In genomic region chr4:17867259-17867658, GRCh38 we compare ENCODE assay signal across 22 cellular contexts. TPM values are rescaled to one million over a fixed set of nuclear protein-coding genes. Genes with fewer than 3 reads are reported as not detected.
DNase-seq lines count a peak whose midpoint lies in the region; ATAC-seq, FAIRE-seq and TF ChIP-seq lines count a peak whose summit lies in the region.
"Had no signal": no experiment of that assay in that cellular context is flagged by ENCODE, and none has a peak within 500 bp of the region (broad histone marks: within the 10 kb centered on the region; RNA-seq: fewer than 3 reads in every experiment).

No MANE protein-coding gene starts in this region.

- no peaks in the 10 kb centered on the region for H3K79me2 ChIP-seq in K562 (ENCODE audit: control insufficient read depth, insufficient read depth, low read length)
- H3K79me2 ChIP-seq in mesendoderm (ENCODE audit: control insufficient read depth, insufficient read depth, low read length): no peaks in the 10 kb centered on the region

- no peaks in the 10 kb centered on the region for H3K79me1 ChIP-seq in mesendoderm (ENCODE audit: low read length)

- no peak for TF ChIP-seq POLR2A in K562 (conservative IDR thresholded peaks at IDR 0.05)

- H3K9me1 ChIP-seq in K562 (ENCODE audit: control insufficient read depth, insufficient read depth, low read length): no peaks in the 10 kb centered on the region

- no peak overlapping the region for H2BK5ac ChIP-seq in mesendoderm (ENCODE audit: low read length)

- TF ChIP-seq CTCF in VCaP (conservative IDR thresholded peaks at IDR 0.05) (no peak), K562 (IDR thresholded peaks at IDR 0.05 in 2 of 3, conservative IDR thresholded peaks at IDR 0.05 in 1 of 3; ENCODE audit: insufficient read depth in 2 of 3, low read depth in 1 of 3, low read length in 3 of 3) (no peak)

- no peak overlapping the region for H3K56ac ChIP-seq in mesendoderm (ENCODE audit: low read length)

- no peak overlapping the region for H3K4me3 ChIP-seq in K562
- no peak overlapping the region for H3K4me3 ChIP-seq in mesendoderm (ENCODE audit: low read length)
- no peak overlapping the region for H3K4me3 ChIP-seq in small intestine (ENCODE audit: low read depth in 1 of 2, low read length in 2 of 2)
- H3K4me3 ChIP-seq: BLaER1 treated with 17β-estradiol and CSF1 and Interleukin-3, amounts not matched to agents 10 nM and 100 nM had no signal

- BruUV-seq in K562 (replicated peaks; lab: Mats Ljungman, UMichigan): no TSS peak

- peak overlapping the region; percentile 66 for H3K27ac ChIP-seq in VCaP
- H3K27ac ChIP-seq in K562 (ENCODE audit: extremely low read depth, low read depth, low read length): no peak overlapping the region
- H3K27ac ChIP-seq in mesendoderm (ENCODE audit: low read depth, low read length): no peak overlapping the region
- no peak overlapping the region for H3K27ac ChIP-seq in small intestine (ENCODE audit: low read depth in 1 of 2, low read length in 1 of 2)
- H3K27ac ChIP-seq: BLaER1 treated with 17β-estradiol and CSF1 and Interleukin-3, amounts not matched to agents 10 nM and 100 nM; C4-2B had no signal

- H3K4me2 ChIP-seq in K562 (ENCODE audit: insufficient read depth, low read length) (no peak overlapping the region), mesendoderm (ENCODE audit: low read length) (no peak overlapping the region)
- H3K4me2 ChIP-seq: BLaER1 treated with 17β-estradiol and CSF1 and Interleukin-3, amounts not matched to agents 10 nM and 100 nM had no signal

- H3K36me3 ChIP-seq in K562 (ENCODE audit: control insufficient read depth, insufficient read depth, low read length): no peaks in the 10 kb centered on the region
- no peaks in the 10 kb centered on the region for H3K36me3 ChIP-seq in mesendoderm (ENCODE audit: control insufficient read depth, insufficient read depth, low read length)
- H3K36me3 ChIP-seq in small intestine (ENCODE audit: control insufficient read depth in 2 of 2, insufficient read depth in 2 of 2, low read length in 2 of 2): no peaks in the 10 kb centered on the region

- no peak for TF ChIP-seq EP300 in Ishikawa (IDR thresholded peaks at IDR 0.05; ENCODE audit: borderline replicate concordance)
- TF ChIP-seq EP300 in K562 (IDR thresholded peaks at IDR 0.05; ENCODE audit: low read length): no peak

- no peak overlapping the region for H2AFZ ChIP-seq in K562 (ENCODE audit: low read depth, low read length)

- no peak for ATAC-seq in K562
- ATAC-seq: CD8-positive, alpha-beta T cell had no signal

- intact Hi-C loops in K562 (cut with micrococcal nuclease): no loop called here

- H3K4ac ChIP-seq in mesendoderm (ENCODE audit: low read depth, low read length): no peak overlapping the region

- H3K9me3 ChIP-seq in K562 (replicated peaks; ENCODE audit: control insufficient read depth, insufficient read depth, low read depth, low read length) (no peaks in the 10 kb centered on the region), small intestine (ENCODE audit: control insufficient read depth, low read depth) (no peaks in the 10 kb centered on the region)
- H3K9me3 ChIP-seq: Caco-2 had no signal

- POLR2A ChIA-PET in K562 (lab: Yijun Ruan, JAX): interaction anchor here (0.6 kb wide), 1 partner anchor 58 kb away, joined by 3 read pairs; no protein-coding TSS in a partner anchor

- H3K27me3 ChIP-seq in K562 (ENCODE audit: control insufficient read depth in 2 of 2, insufficient read depth in 2 of 2, low read length in 2 of 2) (no peaks in the 10 kb centered on the region), mesendoderm (ENCODE audit: insufficient read depth, low read length, poor library complexity) (no peaks in the 10 kb centered on the region), small intestine (ENCODE audit: control insufficient read depth in 2 of 2, insufficient read depth in 2 of 2, low read length in 2 of 2) (no peaks in the 10 kb centered on the region)
- H3K27me3 ChIP-seq: BLaER1 treated with 17β-estradiol and CSF1 and Interleukin-3, amounts not matched to agents 10 nM and 100 nM had no signal

- no peak for DNase-seq in K562 (ENCODE audit: extremely low read depth in 1 of 4, low spot score in 3 of 4)
- DNase-seq in GM19240 (ENCODE audit: insufficient read length, low spot score): no peak
- no peak for DNase-seq in mesendoderm
- DNase-seq in small intestine: no peak
- DNase-seq: 8988T; ACHN; AML-193; Caco-2; Calu3; CD4-positive, alpha-beta T cell; CD8-positive, alpha-beta T cell; DMS79 treated with DMSO at 0.1 percent for 48 hours; GF-D8 had no signal

- H3K4me1 ChIP-seq in K562 (replicated peaks in 1 of 2; ENCODE audit: control insufficient read depth in 2 of 2, insufficient read depth in 2 of 2, low read length in 2 of 2) (no peaks in the 10 kb centered on the region), mesendoderm (ENCODE audit: control insufficient read depth, low read depth, low read length) (no peaks in the 10 kb centered on the region), small intestine (ENCODE audit: control insufficient read depth in 2 of 2, insufficient read depth in 1 of 2, low read depth in 1 of 2, low read length in 1 of 2) (no peaks in the 10 kb centered on the region)
- H3K4me1 ChIP-seq: BLaER1 treated with 17β-estradiol and CSF1 and Interleukin-3, amounts not matched to agents 10 nM and 100 nM; Caco-2 had no signal

- no peak overlapping the region for H2BK120ac ChIP-seq in mesendoderm (ENCODE audit: low read depth, low read length)

- no peaks in the 10 kb centered on the region for H4K20me1 ChIP-seq in K562 (replicated peaks; ENCODE audit: control insufficient read depth, insufficient read depth, low read length)
- H4K20me1 ChIP-seq: BLaER1 treated with 17β-estradiol and CSF1 and Interleukin-3, amounts not matched to agents 10 nM and 100 nM had no signal

- no peak overlapping the region for H4K5ac ChIP-seq in mesendoderm (ENCODE audit: low read length)

- WGBS in K562 (ENCODE audit: insufficient coverage, low coverage, missing lambda C conversion rate): 79% methylated on average over 3 of the region's 3 CpGs
- no CpG with 5 or more reads among the region's 3 CpGs for WGBS in mesendoderm (ENCODE audit: extremely low coverage, insufficient coverage, low lambda C conversion rate)
- 80 to 89% (median 87%) methylated on average over 3 of the region's 3 CpGs for WGBS in small intestine, 3 donors

- TF ChIP-seq RAD21 in Ishikawa (IDR thresholded peaks at IDR 0.05; ENCODE audit: low read depth): no peak
- TF ChIP-seq RAD21 in K562 (CRISPR knock-in tag; conservative IDR thresholded peaks at IDR 0.05 in 1 of 2, IDR thresholded peaks at IDR 0.05 in 1 of 2): no peak

- in situ Hi-C loops in K562 (cut with MboI): no loop called here

- no peak overlapping the region for H2AK5ac ChIP-seq in mesendoderm (ENCODE audit: low read length)

- CTCF ChIA-PET in K562 (lab: Yijun Ruan, JAX; ENCODE audit: low intra/inter-chr PET ratio): no interaction called here

- FAIRE-seq in K562 (lab: Jason Lieb, UNC) (no peak), small intestine (lab: Jason Lieb, UNC) (no peak)
- FAIRE-seq: A204.1, D721Med, G401.6, GM12892, GM18507 had no signal

- no peak overlapping the region for H4K8ac ChIP-seq in mesendoderm (ENCODE audit: low read depth, low read length)

- no peak overlapping the region for H3K18ac ChIP-seq in mesendoderm (ENCODE audit: low read length)

- no peak overlapping the region for H2BK15ac ChIP-seq in mesendoderm (replicated peaks; ENCODE audit: low read depth)

- H3K23ac ChIP-seq in mesendoderm (ENCODE audit: low read length): no peak overlapping the region

- H3K9ac ChIP-seq in K562 (ENCODE audit: insufficient read depth in 1 of 2, low read depth in 2 of 2, low read length in 2 of 2): no peak overlapping the region
- no peak overlapping the region for H3K9ac ChIP-seq in mesendoderm (ENCODE audit: low read length)
- H3K9ac ChIP-seq: BLaER1 treated with 17β-estradiol and CSF1 and Interleukin-3, amounts not matched to agents 10 nM and 100 nM had no signal

RNA-seq across cellular contexts. Expression of gene NCAPG, which starts 56.5 kb away (rescaled TPM):
- 53.0 and 175 TPM in 2 replicates for total RNA-seq in K562 (2011; cell fraction: chromatin; rRNA removed; ENCODE audit: low replicate concordance)
- 22.2 and 24.9 TPM in 2 replicates for total RNA-seq in K562 (2011; cell fraction: nucleolus; rRNA removed)
- 39.8 and 43.6 TPM in 2 replicates for total RNA-seq in K562 (2011; cell fraction: nucleoplasm; rRNA removed)
- total RNA-seq in K562 (2014; rRNA removed) (53.0 and 56.6 TPM in 2 replicates), K562 (2014; rRNA removed; fragmentation: Illumina TruSeq; extraction: Trizol) (102 and 119 TPM in 2 replicates), K562 (2015; rRNA removed; fragmentation: Illumina TruSeq; extraction: Trizol) (74.8 and 76.7 TPM in 2 replicates), K562 (2021) (72.9 and 73.4 TPM in 2 replicates)
- polyA plus RNA-seq in K562 (2011; rRNA removed) (62.8 and 102 TPM in 2 replicates), K562 (2014; fragmentation: Illumina TruSeq; extraction: Trizol) (62.8 and 65.3 TPM in 2 replicates), K562 (2014; fragmentation: Nextera tagmentation; extraction: Ambion mirVana) (10 to 100 TPM; 25.6 to 30.5 TPM), K562 (2014; rRNA removed) (55.6 and 63.4 TPM in 2 replicates), small intestine (10 to 100 TPM in 1 of 3 donors, 1 to 10 TPM in 1, under 1 TPM in 1; 0.54 to 10.5 (median 2.5) TPM)
- polyA plus RNA-seq in K562 (2011; cell fraction: cytosol; rRNA removed): 12.7 and 24.5 TPM in 2 replicates
- 43.1 and 68.4 TPM in 2 replicates for polyA plus RNA-seq in K562 (2011; cell fraction: nucleus; rRNA removed)
- 50.5 and 51.2 TPM in 2 replicates for polyA plus RNA-seq in K562 (2012)
- 122 and 127 TPM in 2 replicates for polyA minus RNA-seq in K562 (2011; rRNA and poly(A)+ RNA removed)
- polyA minus RNA-seq in K562 (2011; cell fraction: cytosol; rRNA and poly(A)+ RNA removed): 23.3 and 38.6 TPM in 2 replicates
- polyA minus RNA-seq in K562 (2011; cell fraction: nucleus; rRNA and poly(A)+ RNA removed): 47.9 and 83.9 TPM in 2 replicates
- polyA plus RNA-seq in mesendoderm (2013, experiment 1 of 2): 40.2 TPM
- polyA plus RNA-seq in mesendoderm (2013, experiment 2 of 2): 38.9 TPM

RNA-seq across cellular contexts. Expression of gene DCAF16, which starts 56.7 kb away (rescaled TPM):
- 66.5 and 95.8 TPM in 2 replicates for total RNA-seq in K562 (2011; cell fraction: chromatin; rRNA removed; ENCODE audit: low replicate concordance)
- total RNA-seq in K562 (2011; cell fraction: nucleolus; rRNA removed): 40.5 and 45.7 TPM in 2 replicates
- total RNA-seq in K562 (2011; cell fraction: nucleoplasm; rRNA removed): 69.2 and 104 TPM in 2 replicates
- total RNA-seq in K562 (2014; rRNA removed): 69.3 and 76.5 TPM in 2 replicates
- total RNA-seq in K562 (2014; rRNA removed; fragmentation: Illumina TruSeq; extraction: Trizol): 67.8 and 77.4 TPM in 2 replicates
- 62.8 and 71.8 TPM in 2 replicates for total RNA-seq in K562 (2015; rRNA removed; fragmentation: Illumina TruSeq; extraction: Trizol)
- total RNA-seq in K562 (2021): 77.5 and 82.8 TPM in 2 replicates
- polyA plus RNA-seq in K562 (2011; rRNA removed): 81.6 and 84.1 TPM in 2 replicates
- polyA plus RNA-seq in K562 (2011; cell fraction: cytosol; rRNA removed): 33.8 and 46.6 TPM in 2 replicates
- polyA plus RNA-seq in K562 (2011; cell fraction: nucleus; rRNA removed): 68.6 and 69.7 TPM in 2 replicates
- polyA plus RNA-seq in K562 (2012): 36.6 and 44.9 TPM in 2 replicates
- polyA plus RNA-seq in K562 (2014; fragmentation: Illumina TruSeq; extraction: Trizol): 58.0 and 68.3 TPM in 2 replicates
- 10 to 100 TPM; 20.5 to 23.8 TPM for polyA plus RNA-seq in K562 (2014; fragmentation: Nextera tagmentation; extraction: Ambion mirVana)
- polyA plus RNA-seq in K562 (2014; rRNA removed): 48.8 and 49.5 TPM in 2 replicates
- polyA minus RNA-seq in K562 (2011; rRNA and poly(A)+ RNA removed): 77.5 and 80.3 TPM in 2 replicates
- 53.7 and 54.0 TPM in 2 replicates for polyA minus RNA-seq in K562 (2011; cell fraction: cytosol; rRNA and poly(A)+ RNA removed)
- polyA minus RNA-seq in K562 (2011; cell fraction: nucleus; rRNA and poly(A)+ RNA removed): 35.4 and 53.0 TPM in 2 replicates
- polyA plus RNA-seq in mesendoderm (2013, experiment 1 of 2): 32.1 TPM
- polyA plus RNA-seq in mesendoderm (2013, experiment 2 of 2): 31.2 TPM
- polyA plus RNA-seq in small intestine: 10 to 100 TPM in 1 of 3 donors, 1 to 10 TPM in 2; 3.8 to 12.0 (median 4.9) TPM
